Comparison of ENCODE assay signal across 9 cellular contexts in the genomic region with DNA sequence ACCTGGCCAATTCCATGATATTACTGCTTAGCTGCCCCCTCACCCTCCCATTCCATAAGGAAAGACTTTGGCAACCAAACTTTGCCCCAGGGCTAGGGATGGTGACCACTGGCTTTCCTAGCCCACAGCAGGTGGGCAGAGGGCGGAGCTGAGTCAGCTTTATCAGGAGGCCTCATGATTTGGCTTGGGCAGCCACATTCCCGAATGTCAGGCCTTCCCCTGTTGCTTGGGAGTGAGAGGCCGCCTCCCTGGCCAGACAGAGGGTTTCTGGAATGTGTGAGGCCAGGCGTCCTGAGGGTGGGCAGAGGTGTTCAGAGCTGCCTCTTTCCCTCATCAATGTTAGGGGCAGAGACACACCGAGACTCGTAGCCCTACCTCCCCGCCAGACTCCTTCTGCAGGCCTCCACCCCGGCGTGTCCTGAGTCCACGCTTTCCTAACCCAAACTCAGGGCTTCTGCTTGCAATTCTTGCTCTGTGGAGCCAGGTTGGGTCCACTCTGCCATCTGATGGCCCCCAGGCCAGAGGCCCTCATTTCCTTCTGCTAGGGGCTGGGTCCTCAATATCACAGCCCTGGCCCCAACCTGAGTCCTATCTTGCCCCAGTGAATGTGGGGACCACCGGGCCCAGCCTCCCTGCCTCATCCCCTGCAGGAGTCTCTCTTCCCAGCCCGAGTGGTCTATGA. TPM values are rescaled to one million over a fixed set of nuclear protein-coding genes. Genes with fewer than 3 reads are reported as not detected.
DNase-seq lines count a peak whose midpoint lies in the region; ATAC-seq and TF ChIP-seq lines count a peak whose summit lies in the region.
"Had no signal": no experiment of that assay in that cellular context is flagged by ENCODE, and none has a peak within 500 bp of the region (broad histone marks: within the 10 kb centered on the region; RNA-seq: fewer than 3 reads in every experiment).

No MANE protein-coding gene starts in this region.

- H3K4me1 Mint-ChIP-seq in activated T-cell treated with anti-CD3 and anti-CD28 coated beads, Interleukin-2, amount 50 U/mL, for 4 hours (ENCODE audit: low read depth) = peaks cover 62% of the 10 kb centered on the region
- H3K4me1 Mint-ChIP-seq in activated naive CD8-positive, alpha-beta T cell (ENCODE audit: low read depth) = peaks cover 59% of the 10 kb centered on the region

- intact Hi-C loops in stomach (cut with DNase I; ENCODE audit: low total_unique reads) = no loop called here

- H3K36me3 ChIP-seq in stomach = peaks cover 56 to 100% (median 97%) of the 10 kb centered on the region in 4 donors

- H3K4me3 ChIP-seq in stomach = no peak overlapping the region

- peak overlapping the region; percentile 53 for H3K4me3 Mint-ChIP-seq in activated T-cell treated with anti-CD3 and anti-CD28 coated beads, Interleukin-2, amount 50 U/mL, for 4 hours
- H3K4me3 Mint-ChIP-seq in activated naive CD8-positive, alpha-beta T cell = peak overlapping the region; percentile 77

- H3K4me1 ChIP-seq in stomach = peaks cover 26 to 56% (median 37%) of the 10 kb centered on the region in 4 donors

- TF ChIP-seq POLR2A in stomach (IDR thresholded peaks at IDR 0.05) = no peak

- H3K27me3 Mint-ChIP-seq in activated T-cell treated with anti-CD3 and anti-CD28 coated beads, Interleukin-2, amount 50 U/mL, for 4 hours (ENCODE audit: low read depth) = no peaks in the 10 kb centered on the region
- no peaks in the 10 kb centered on the region for H3K27me3 Mint-ChIP-seq in activated naive CD8-positive, alpha-beta T cell

- peak overlapping the region in 4 of 5 donors; percentile 53 to 66 (median 64) for H3K27ac ChIP-seq in stomach

- H3K27me3 ChIP-seq in stomach = no peaks in the 10 kb centered on the region

- no peaks in the 10 kb centered on the region for H3K9me3 ChIP-seq in stomach

- no peak for DNase-seq in activated T-cell treated with anti-CD3 and anti-CD28 coated beads, Interleukin-2, amount 50 U/mL, for 4 hours
- DNase-seq in activated T-cell treated with anti-CD3 and anti-CD28 coated beads, Interleukin-2, amount 50 U/mL, for 1 hour = no peak
- DNase-seq in iPS-NIHi11 (ENCODE audit: low spot score) = peak; percentile 64
- DNase-seq in stomach = peak; percentile 66
- no peak for DNase-seq in NCI-H2171 treated with DMSO at 0.1 percent for 48 hours (lab: John Stamatoyannopoulos, UW)
- DNase-seq in activated gamma-delta T cell (lab: John Stamatoyannopoulos, UW) = no peak

- ATAC-seq in activated T-cell treated with anti-CD3 and anti-CD28 coated beads, Interleukin-2, amount 50 U/mL, for 4 hours = no peak
- ATAC-seq in GM21529 (IDR thresholded peaks at IDR 0.05; ENCODE audit: unreplicated experiment) = no peak

- no peak for TF ChIP-seq EP300 in stomach (IDR thresholded peaks at IDR 0.05)

- no peaks in the 10 kb centered on the region for H3K9me3 Mint-ChIP-seq in activated T-cell treated with anti-CD3 and anti-CD28 coated beads, Interleukin-2, amount 50 U/mL, for 4 hours
- no peaks in the 10 kb centered on the region for H3K9me3 Mint-ChIP-seq in activated naive CD8-positive, alpha-beta T cell (ENCODE audit: low read depth)

- peak overlapping the region; percentile 93 for H3K27ac Mint-ChIP-seq in activated naive CD8-positive, alpha-beta T cell

- no peak for TF ChIP-seq CTCF in stomach (IDR thresholded peaks at IDR 0.05)

- WGBS in stomach, 5 donors = 64 to 79% (median 74%) methylated on average over 12 of the region's 12 CpGs

- H3K36me3 Mint-ChIP-seq in activated T-cell treated with anti-CD3 and anti-CD28 coated beads, Interleukin-2, amount 50 U/mL, for 4 hours (ENCODE audit: insufficient read depth) = peaks cover 36% of the 10 kb centered on the region
- peaks cover 9% of the 10 kb centered on the region for H3K36me3 Mint-ChIP-seq in activated naive CD8-positive, alpha-beta T cell

RNA-seq across cellular contexts. Expression of a gene that starts 19.3 kb away (rescaled TPM):
- total RNA-seq in activated T-cell treated with anti-CD3 and anti-CD28 coated beads, Interleukin-2, amount 50 U/mL, for 4 hours = 100 to 1,000 TPM; 108 to 142 (median 110) TPM
- 10 to 100 TPM in 3 of 5 donors, 1 to 10 TPM in 2; 4.7 to 25.4 (median 15.4) TPM for total RNA-seq in stomach
- polyA plus RNA-seq in stomach = 100 to 1,000 TPM in 1 of 3 donors, 10 to 100 TPM in 2; 83.1 to 109 (median 93.7) TPM

RNA-seq across cellular contexts. Expression of a gene that starts 54.5 kb away (rescaled TPM):
- not detected for total RNA-seq in activated T-cell treated with anti-CD3 and anti-CD28 coated beads, Interleukin-2, amount 50 U/mL, for 4 hours
- 10 to 100 TPM in 1 of 5 donors, 1 to 10 TPM in 1, under 1 TPM in 1, not detected in 2; 0.58 to 73.5 (median 1.1) TPM for total RNA-seq in stomach
- 1 to 10 TPM; 1.3 to 3.4 (median 2.5) TPM for polyA plus RNA-seq in stomach
- total RNA-seq: activated CD8-positive, alpha-beta memory T cell treated with anti-CD3 and anti-CD28 coated beads for 36 hours had no signal

Comparison
In these comparisons a context has a peak if more than half of its experiments do, and no peak if none do; other contexts are left out.
1. DNase-seq: peak in iPS-NIHi11 (single experiment) and stomach (single experiment); none in activated T-cell treated with anti-CD3 and anti-CD28 coated beads, Interleukin-2, amount 50 U/mL, for 4 hours (single experiment), activated T-cell treated with anti-CD3 and anti-CD28 coated beads, Interleukin-2, amount 50 U/mL, for 1 hour (single experiment), NCI-H2171 treated with DMSO at 0.1 percent for 48 hours (single experiment) and activated gamma-delta T cell (single experiment).
2. RNA of a gene that starts 19.3 kb away (total RNA-seq): 108 to 142 TPM in activated T-cell treated with anti-CD3 and anti-CD28 coated beads, Interleukin-2, amount 50 U/mL, for 4 hours; 4.7 to 25.4 TPM in stomach; every median in the first group is over 4 times any median in the second.